Comparison of ENCODE assay signal across 1 cellular context in genomic region chr11:67401495-67402191, GRCh38.
TF ChIP-seq lines count a peak whose summit lies in the region.

Gene PPP1CA, minus strand, starts transcription at chr11:67401858. Its CDS starts 76 bp downstream, at chr11:67401782.

TF ChIP-seq in WTC11, 78 proteins besides CTCF, POLR2A, EP300 and RAD21 (continued from another document):
- TF ChIP-seq, protein P1, sequence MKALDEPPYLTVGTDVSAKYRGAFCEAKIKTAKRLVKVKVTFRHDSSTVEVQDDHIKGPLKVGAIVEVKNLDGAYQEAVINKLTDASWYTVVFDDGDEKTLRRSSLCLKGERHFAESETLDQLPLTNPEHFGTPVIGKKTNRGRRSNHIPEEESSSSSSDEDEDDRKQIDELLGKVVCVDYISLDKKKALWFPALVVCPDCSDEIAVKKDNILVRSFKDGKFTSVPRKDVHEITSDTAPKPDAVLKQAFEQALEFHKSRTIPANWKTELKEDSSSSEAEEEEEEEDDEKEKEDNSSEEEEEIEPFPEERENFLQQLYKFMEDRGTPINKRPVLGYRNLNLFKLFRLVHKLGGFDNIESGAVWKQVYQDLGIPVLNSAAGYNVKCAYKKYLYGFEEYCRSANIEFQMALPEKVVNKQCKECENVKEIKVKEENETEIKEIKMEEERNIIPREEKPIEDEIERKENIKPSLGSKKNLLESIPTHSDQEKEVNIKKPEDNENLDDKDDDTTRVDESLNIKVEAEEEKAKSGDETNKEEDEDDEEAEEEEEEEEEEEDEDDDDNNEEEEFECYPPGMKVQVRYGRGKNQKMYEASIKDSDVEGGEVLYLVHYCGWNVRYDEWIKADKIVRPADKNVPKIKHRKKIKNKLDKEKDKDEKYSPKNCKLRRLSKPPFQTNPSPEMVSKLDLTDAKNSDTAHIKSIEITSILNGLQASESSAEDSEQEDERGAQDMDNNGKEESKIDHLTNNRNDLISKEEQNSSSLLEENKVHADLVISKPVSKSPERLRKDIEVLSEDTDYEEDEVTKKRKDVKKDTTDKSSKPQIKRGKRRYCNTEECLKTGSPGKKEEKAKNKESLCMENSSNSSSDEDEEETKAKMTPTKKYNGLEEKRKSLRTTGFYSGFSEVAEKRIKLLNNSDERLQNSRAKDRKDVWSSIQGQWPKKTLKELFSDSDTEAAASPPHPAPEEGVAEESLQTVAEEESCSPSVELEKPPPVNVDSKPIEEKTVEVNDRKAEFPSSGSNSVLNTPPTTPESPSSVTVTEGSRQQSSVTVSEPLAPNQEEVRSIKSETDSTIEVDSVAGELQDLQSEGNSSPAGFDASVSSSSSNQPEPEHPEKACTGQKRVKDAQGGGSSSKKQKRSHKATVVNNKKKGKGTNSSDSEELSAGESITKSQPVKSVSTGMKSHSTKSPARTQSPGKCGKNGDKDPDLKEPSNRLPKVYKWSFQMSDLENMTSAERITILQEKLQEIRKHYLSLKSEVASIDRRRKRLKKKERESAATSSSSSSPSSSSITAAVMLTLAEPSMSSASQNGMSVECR (CRISPR knock-in tag; IDR thresholded peaks at IDR 0.05; ENCODE audit: borderline replicate concordance): peak; percentile 14; the same call in 1 of the 2 replicates
